In genomic region chr1:4561213-4561612, GRCh38 we compare ENCODE assay signal across 13 cellular contexts.
A peak's percentile ranks its signal among the peaks of the same experiment; 100 is the strongest.
DNase-seq lines count a peak whose midpoint lies in the region; ATAC-seq and TF ChIP-seq lines count a peak whose summit lies in the region.
"Had no signal": no experiment of that assay in that cellular context is flagged by ENCODE, and none has a peak within 500 bp of the region (broad histone marks: within the 10 kb centered on the region; RNA-seq: fewer than 3 reads in every experiment).

No MANE protein-coding gene starts in this region.

- H3K27me3 ChIP-seq in neural cell (ENCODE audit: insufficient read depth, low read depth, low read length) = no peaks in the 10 kb centered on the region
- peaks cover 0 to 53% of the 10 kb centered on the region in 2 donors for H3K27me3 ChIP-seq in left lung

- H3K4me3 ChIP-seq in neural cell (ENCODE audit: low read length) = no peak overlapping the region
- H3K4me3 ChIP-seq in left lung = no peak overlapping the region
- H3K4me3 ChIP-seq: K562 had no signal

- no peak for TF ChIP-seq EP300 in neural cell (conservative IDR thresholded peaks at IDR 0.05; ENCODE audit: poor library complexity, severe bottlenecking)

- no peak overlapping the region for H3K4me2 ChIP-seq in neural cell (ENCODE audit: low read length)

- no peaks in the 10 kb centered on the region for H3K79me2 ChIP-seq in neural cell (replicated peaks; ENCODE audit: insufficient read depth, low read length)

- ATAC-seq in Right ventricle myocardium superior (ENCODE audit: poor library complexity) = no peak
- no peak for ATAC-seq in left lung
- ATAC-seq: CD8-positive, alpha-beta T cell; K562 had no signal

- no peak overlapping the region for H3K9ac ChIP-seq in neural cell (ENCODE audit: low read length)

- no peak for TF ChIP-seq RAD21 in neural cell (conservative IDR thresholded peaks at IDR 0.05)

- H3K36me3 ChIP-seq in neural cell (ENCODE audit: insufficient read depth, low read length) (no peaks in the 10 kb centered on the region), left lung (no peaks in the 10 kb centered on the region)

- DNase-seq in DMS79 (lab: John Stamatoyannopoulos, UW) (peak; percentile 8), DMS79 treated with DMSO at 0.1 percent for 48 hours (lab: John Stamatoyannopoulos, UW) (no peak), islet precursor cell (peak; percentile 90), Right ventricle myocardium superior (no peak), HCEC 1CT (no peak), GF-D8 (lab: John Stamatoyannopoulos, UW) (no peak), left lung (no peak)
- DNase-seq: CD8-positive, alpha-beta T cell; EL; GDM1 had no signal

- intact Hi-C loops in Right ventricle myocardium superior (cut with DNase I) (no loop called here), left lung (cut with DNase I) (no loop called here)

- no peaks in the 10 kb centered on the region for H3K9me2 ChIP-seq in neural cell (ENCODE audit: insufficient read depth, low read length)

- H3K27ac ChIP-seq in neural cell (ENCODE audit: low read length) = no peak overlapping the region
- no peak overlapping the region for H3K27ac ChIP-seq in left lung
- H3K27ac ChIP-seq: 22Rv1 had no signal

- H3K9me3 ChIP-seq in neural cell (ENCODE audit: low read length) (no peaks in the 10 kb centered on the region), left lung (no peaks in the 10 kb centered on the region)

- H4K20me1 ChIP-seq in neural cell (ENCODE audit: insufficient read depth) = no peaks in the 10 kb centered on the region

- TF ChIP-seq CTCF in neural cell (IDR thresholded peaks at IDR 0.05; ENCODE audit: poor library complexity, severe bottlenecking) = no peak
- no peak for TF ChIP-seq CTCF in left lung (IDR thresholded peaks at IDR 0.05)

- H2AFZ ChIP-seq in neural cell (ENCODE audit: low read depth, low read length) = no peak overlapping the region

- H3F3A ChIP-seq in neural cell (ENCODE audit: insufficient read depth, low read length, poor library complexity, severe bottlenecking) = no peaks in the 10 kb centered on the region

- H3K4me1 ChIP-seq in left lung = no peaks in the 10 kb centered on the region

TF ChIP-seq in neural cell, 6 proteins besides CTCF, POLR2A, EP300 and RAD21:
- TF ChIP-seq EZH2 (IDR thresholded peaks at IDR 0.05; ENCODE audit: borderline replicate concordance, insufficient read depth, low read length, poor library complexity, severe bottlenecking) (no peak), SMC3 (conservative IDR thresholded peaks at IDR 0.05; ENCODE audit: poor library complexity) (no peak), TAF1 (IDR thresholded peaks at IDR 0.05; ENCODE audit: low read depth) (no peak), REST (IDR thresholded peaks at IDR 0.05; ENCODE audit: borderline replicate concordance) (peak; percentile 39), POLR2AphosphoS5 (IDR thresholded peaks at IDR 0.05) (peak; percentile 40)
TF ChIP-seq in neural cell: peak in this region for 2.

Comparison
In these comparisons a context has a peak if more than half of its experiments do, and no peak if none do; other contexts are left out.
1. DNase-seq: peak in DMS79 (single experiment) and islet precursor cell (single experiment); none in DMS79 treated with DMSO at 0.1 percent for 48 hours (single experiment), Right ventricle myocardium superior (single experiment), HCEC 1CT (single experiment), GF-D8 (single experiment) and left lung (0 of 2).